In genomic region chr4:109302366-109303140, GRCh38 we compare ENCODE assay signal across 8 cellular contexts. TPM values are rescaled to one million over a fixed set of nuclear protein-coding genes. Genes with fewer than 3 reads are reported as not detected.
DNase-seq lines count a peak whose midpoint lies in the region; ATAC-seq and TF ChIP-seq lines count a peak whose summit lies in the region.

Gene COL25A1 (minus strand): TSS chr4:109302658.

- H3K36me3 ChIP-seq in HUES6 (ENCODE audit: control insufficient read depth, insufficient read depth, low read length) = no peaks in the 10 kb centered on the region
- no peaks in the 10 kb centered on the region for H3K36me3 ChIP-seq in left lung

- peaks cover 13% of the 10 kb centered on the region for H3K4me1 Mint-ChIP-seq in activated CD4-positive, alpha-beta T cell treated with anti-CD3 and anti-CD28 coated beads for 36 hours

- CTCF ChIA-PET in activated CD4-positive, alpha-beta T cell treated with anti-CD3 and anti-CD28 coated beads for 36 hours (lab: Charles Lee) = interaction anchor here (0.7 to 0.8 kb wide), 2 partner anchors 9 to 95 kb away, joined by 3 read pairs; no protein-coding TSS in a partner anchor

- H3K27me3 ChIP-seq in HUES6 (ENCODE audit: control insufficient read depth, insufficient read depth, low read length) (peaks cover 40% of the 10 kb centered on the region), left lung (peaks cover 33 to 83% of the 10 kb centered on the region in 2 donors)

- peaks cover 16% of the 10 kb centered on the region for H3K4me1 ChIP-seq in HUES6 (ENCODE audit: control insufficient read depth, insufficient read depth, low read length)
- H3K4me1 ChIP-seq in left lung = peaks cover 8 to 18% of the 10 kb centered on the region in 2 donors

- DNase-seq in AG08395 (ENCODE audit: low spot score) (peak; percentile 5), dermis blood vessel endothelial cell (peak; percentile 74), left lung (peak; percentile 39 to 77)
- DNase-seq in activated CD4-positive, alpha-beta T cell treated with anti-CD3 and anti-CD28 coated beads for 36 hours = peak; percentile 52
- peak; percentile 31 for DNase-seq in stimulated activated CD4-positive, alpha-beta T cell treated with anti-CD3 and anti-CD28 coated beads, Interleukin-4, amount 100 ng/mL, for 24 hours

- intact Hi-C loops in activated CD4-positive, alpha-beta T cell treated with anti-CD3 and anti-CD28 coated beads for 36 hours (cut with DNase I, micrococcal nuclease) = no loop called here
- intact Hi-C loops in left lung (cut with DNase I) = no loop called here

- H3K9ac ChIP-seq in HUES6 (ENCODE audit: low read length) = peak within 1 kb of the TSS; percentile 78

- ATAC-seq in activated CD4-positive, alpha-beta T cell treated with anti-CD3 and anti-CD28 coated beads for 36 hours = peak; percentile 63
- ATAC-seq in left lung (peak; percentile 82), GM21619 (IDR thresholded peaks at IDR 0.05; ENCODE audit: unreplicated experiment) (no peak), HG02642 (IDR thresholded peaks at IDR 0.05; ENCODE audit: poor library complexity, unreplicated experiment) (no peak)

- no peaks in the 10 kb centered on the region for H3K36me3 Mint-ChIP-seq in activated CD4-positive, alpha-beta T cell treated with anti-CD3 and anti-CD28 coated beads for 36 hours (ENCODE audit: low read depth)

- peak within 1 kb of the TSS; percentile 63 for H3K4me3 Mint-ChIP-seq in activated CD4-positive, alpha-beta T cell treated with anti-CD3 and anti-CD28 coated beads for 36 hours

- H3K27ac ChIP-seq in HUES6 (ENCODE audit: low read depth, low read length) (no peak within 1 kb of the TSS), left lung (no peak within 1 kb of the TSS)

- peak within 1 kb of the TSS; percentile 12 for H3K27ac Mint-ChIP-seq in activated CD4-positive, alpha-beta T cell treated with anti-CD3 and anti-CD28 coated beads for 36 hours

- H3K9me3 Mint-ChIP-seq in activated CD4-positive, alpha-beta T cell treated with anti-CD3 and anti-CD28 coated beads for 36 hours (ENCODE audit: low read depth) = no peaks in the 10 kb centered on the region

- H3K9me3 ChIP-seq in HUES6 (ENCODE audit: control insufficient read depth, insufficient read depth, low read depth, low read length) (no peaks in the 10 kb centered on the region), left lung (no peaks in the 10 kb centered on the region)

- H3K4me3 ChIP-seq in HUES6 (ENCODE audit: low read depth, low read length) (peak within 1 kb of the TSS; percentile 75), left lung (peak within 1 kb of the TSS; percentile 45 to 47)

- no peak for TF ChIP-seq CTCF in left lung (IDR thresholded peaks at IDR 0.05)

- H3K27me3 Mint-ChIP-seq in activated CD4-positive, alpha-beta T cell treated with anti-CD3 and anti-CD28 coated beads for 36 hours = peaks cover 54% of the 10 kb centered on the region

- POLR2A ChIA-PET in activated CD4-positive, alpha-beta T cell treated with anti-CD3 and anti-CD28 coated beads for 36 hours (lab: Charles Lee) = no interaction called here

RNA-seq across cellular contexts. Expression of gene COL25A1, which starts in this region (rescaled TPM):
- not detected for total RNA-seq in activated CD4-positive, alpha-beta T cell treated with anti-CD3 and anti-CD28 coated beads for 36 hours
- 0.14 and 0.68 TPM in 2 replicates for total RNA-seq in dermis blood vessel endothelial cell
- total RNA-seq in left lung = under 1 TPM; 0.13 to 0.82 TPM

Comparison
In these comparisons a context has a peak if more than half of its experiments do, and no peak if none do; other contexts are left out.
1. Peak in DNase-seq and ATAC-seq in activated CD4-positive, alpha-beta T cell treated with anti-CD3 and anti-CD28 coated beads for 36 hours; RNA of the gene not detected or under 1 TPM.
2. Peak in DNase-seq in dermis blood vessel endothelial cell; RNA of the gene not detected or under 1 TPM.
3. Peak in DNase-seq, ATAC-seq and H3K4me3 ChIP-seq in left lung; RNA of the gene not detected or under 1 TPM.
4. DNase-seq: peak in every context shown above with its lines; median percentile 74 in dermis blood vessel endothelial cell; 58 in left lung; 52 in activated CD4-positive, alpha-beta T cell treated with anti-CD3 and anti-CD28 coated beads for 36 hours; 31 in stimulated activated CD4-positive, alpha-beta T cell treated with anti-CD3 and anti-CD28 coated beads, Interleukin-4, amount 100 ng/mL, for 24 hours; 5 in AG08395.